Comparison of ENCODE assay signal across 9 cellular contexts in the genomic region with DNA sequence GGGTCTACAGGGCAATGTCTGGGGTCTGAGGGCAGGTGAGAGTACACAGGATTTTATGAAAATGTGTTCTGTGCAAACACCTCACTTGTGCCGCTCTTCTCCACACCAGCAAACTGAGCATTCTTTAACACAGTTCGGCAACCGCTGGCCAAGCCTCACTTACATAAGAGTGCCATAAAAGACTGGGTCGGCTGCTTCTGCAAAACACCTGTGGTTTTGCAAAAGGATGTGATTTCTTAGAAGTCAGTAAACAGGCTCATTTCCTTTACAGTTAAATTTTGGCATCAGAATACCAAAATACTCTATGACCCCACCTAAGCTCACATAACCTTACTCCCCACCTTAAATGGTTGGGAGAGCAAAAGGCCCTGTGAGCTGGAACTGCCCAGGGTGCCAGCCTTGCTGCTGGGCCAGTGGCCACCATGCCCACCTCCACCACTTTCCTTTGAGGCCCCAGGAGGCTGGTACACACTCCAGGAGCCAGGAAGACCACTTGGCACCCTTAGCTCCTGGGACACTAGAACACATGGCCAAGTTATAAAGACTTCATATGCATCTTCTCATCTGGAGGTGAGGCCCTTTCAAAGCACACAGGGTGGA. TPM values are rescaled to one million over a fixed set of nuclear protein-coding genes. Genes with fewer than 3 reads are reported as not detected.
DNase-seq lines count a peak whose midpoint lies in the region; ATAC-seq and TF ChIP-seq lines count a peak whose summit lies in the region.
"Had no signal": no experiment of that assay in that cellular context is flagged by ENCODE, and none has a peak within 500 bp of the region (broad histone marks: within the 10 kb centered on the region; RNA-seq: fewer than 3 reads in every experiment).

No MANE protein-coding gene starts in this region.

- POLR2A ChIA-PET in activated CD4-positive, alpha-beta memory T cell treated with anti-CD3 and anti-CD28 coated beads for 36 hours (lab: Charles Lee): no interaction called here

- H3K9me3 ChIP-seq in mucosa of descending colon (no peaks in the 10 kb centered on the region), BE2C (no peaks in the 10 kb centered on the region)

- intact Hi-C loops in activated CD4-positive, alpha-beta memory T cell treated with anti-CD3 and anti-CD28 coated beads for 36 hours (cut with micrococcal nuclease): loop anchor here (10.0 kb wide), 1 partner anchor 209 kb away; the partner anchor contains the start of genes EMC1 and MRTO4
- intact Hi-C loops in mucosa of descending colon (cut with DNase I, micrococcal nuclease): no loop called here

- H3K4me1 ChIP-seq in mucosa of descending colon (ENCODE audit: low read depth) (peaks cover 75% of the 10 kb centered on the region), BE2C (no peaks in the 10 kb centered on the region)

- ATAC-seq in GM18505 (IDR thresholded peaks at IDR 0.05; ENCODE audit: unreplicated experiment): peak; percentile 40
- peak; percentile 47 for ATAC-seq in HG02840 (IDR thresholded peaks at IDR 0.05; ENCODE audit: low FRiP score, unreplicated experiment)
- peak; percentile 64 for ATAC-seq in mucosa of descending colon
- no peak for ATAC-seq in HG03025 (IDR thresholded peaks at IDR 0.05; ENCODE audit: low FRiP score, unreplicated experiment)

- H3K9me3 Mint-ChIP-seq in activated CD4-positive, alpha-beta memory T cell treated with anti-CD3 and anti-CD28 coated beads for 36 hours: no peaks in the 10 kb centered on the region

- H3K27me3 Mint-ChIP-seq in activated CD4-positive, alpha-beta memory T cell treated with anti-CD3 and anti-CD28 coated beads for 36 hours: no peaks in the 10 kb centered on the region

- peak overlapping the region; percentile 66 for H3K27ac Mint-ChIP-seq in activated CD4-positive, alpha-beta memory T cell treated with anti-CD3 and anti-CD28 coated beads for 36 hours

- TF ChIP-seq CTCF in mucosa of descending colon (IDR thresholded peaks at IDR 0.05) (no peak), BE2C (IDR thresholded peaks at IDR 0.05; ENCODE audit: low read depth, low read length) (no peak)

- CTCF ChIA-PET in activated CD4-positive, alpha-beta memory T cell treated with anti-CD3 and anti-CD28 coated beads for 36 hours (lab: Charles Lee): no interaction called here

- H3K36me3 ChIP-seq in mucosa of descending colon (ENCODE audit: low read depth) (no peaks in the 10 kb centered on the region), BE2C (no peaks in the 10 kb centered on the region)

- H3K36me3 Mint-ChIP-seq in activated CD4-positive, alpha-beta memory T cell treated with anti-CD3 and anti-CD28 coated beads for 36 hours: peaks cover 15% of the 10 kb centered on the region

- peak; percentile 20 for TF ChIP-seq POLR2A in GM18505 (IDR thresholded peaks at IDR 0.05; ENCODE audit: borderline replicate concordance, extremely low read depth, insufficient read depth, insufficient read length)

- H3K4me3 ChIP-seq in mucosa of descending colon (no peak overlapping the region), BE2C (ENCODE audit: low read depth, low read length) (no peak overlapping the region)
- H3K4me3 ChIP-seq: SK-N-MC had no signal

- H3K27me3 ChIP-seq in BE2C: no peaks in the 10 kb centered on the region

- DNase-seq in activated CD4-positive, alpha-beta memory T cell treated with anti-CD3 and anti-CD28 coated beads for 36 hours: peak; percentile 70
- DNase-seq in mucosa of descending colon: peak in 2 of 3 donors; percentile 53 to 70
- no peak for DNase-seq in 8988T
- no peak for DNase-seq in NCI-H1417 (lab: John Stamatoyannopoulos, UW)
- no peak for DNase-seq in BE2C

- H3K4me3 Mint-ChIP-seq in activated CD4-positive, alpha-beta memory T cell treated with anti-CD3 and anti-CD28 coated beads for 36 hours: peak overlapping the region; percentile 35

- peaks cover 89% of the 10 kb centered on the region for H3K4me1 Mint-ChIP-seq in activated CD4-positive, alpha-beta memory T cell treated with anti-CD3 and anti-CD28 coated beads for 36 hours (ENCODE audit: low read depth)

RNA-seq across cellular contexts. Expression of gene CAPZB, which starts 22.0 kb away (rescaled TPM):
- 100 to 1,000 TPM; 388 to 419 TPM for total RNA-seq in activated CD4-positive, alpha-beta memory T cell treated with anti-CD3 and anti-CD28 coated beads for 36 hours
- total RNA-seq in mucosa of descending colon: 100 to 1,000 TPM; 346 to 393 (median 381) TPM
- 161 TPM for polyA plus RNA-seq in BE2C (2012; ENCODE audit: insufficient read depth, insufficient read length, low read depth)

Comparison
In these comparisons a context has a peak if more than half of its experiments do, and no peak if none do; other contexts are left out.
1. DNase-seq: peak in activated CD4-positive, alpha-beta memory T cell treated with anti-CD3 and anti-CD28 coated beads for 36 hours (single experiment) and mucosa of descending colon (2 of 3); none in 8988T (single experiment), NCI-H1417 (0 of 3) and BE2C (single experiment).